Comparison of ENCODE assay signal across 1 cellular context in genomic region chr19:5403968-5404640, GRCh38.
A peak's percentile ranks its signal among the peaks of the same experiment; 100 is the strongest.
TF ChIP-seq lines count a peak whose summit lies in the region.

No MANE protein-coding gene starts in this region.

TF ChIP-seq in HEK293, 187 proteins besides CTCF, POLR2A, EP300 and RAD21 (continued from another document):
- TF ChIP-seq, protein P1, sequence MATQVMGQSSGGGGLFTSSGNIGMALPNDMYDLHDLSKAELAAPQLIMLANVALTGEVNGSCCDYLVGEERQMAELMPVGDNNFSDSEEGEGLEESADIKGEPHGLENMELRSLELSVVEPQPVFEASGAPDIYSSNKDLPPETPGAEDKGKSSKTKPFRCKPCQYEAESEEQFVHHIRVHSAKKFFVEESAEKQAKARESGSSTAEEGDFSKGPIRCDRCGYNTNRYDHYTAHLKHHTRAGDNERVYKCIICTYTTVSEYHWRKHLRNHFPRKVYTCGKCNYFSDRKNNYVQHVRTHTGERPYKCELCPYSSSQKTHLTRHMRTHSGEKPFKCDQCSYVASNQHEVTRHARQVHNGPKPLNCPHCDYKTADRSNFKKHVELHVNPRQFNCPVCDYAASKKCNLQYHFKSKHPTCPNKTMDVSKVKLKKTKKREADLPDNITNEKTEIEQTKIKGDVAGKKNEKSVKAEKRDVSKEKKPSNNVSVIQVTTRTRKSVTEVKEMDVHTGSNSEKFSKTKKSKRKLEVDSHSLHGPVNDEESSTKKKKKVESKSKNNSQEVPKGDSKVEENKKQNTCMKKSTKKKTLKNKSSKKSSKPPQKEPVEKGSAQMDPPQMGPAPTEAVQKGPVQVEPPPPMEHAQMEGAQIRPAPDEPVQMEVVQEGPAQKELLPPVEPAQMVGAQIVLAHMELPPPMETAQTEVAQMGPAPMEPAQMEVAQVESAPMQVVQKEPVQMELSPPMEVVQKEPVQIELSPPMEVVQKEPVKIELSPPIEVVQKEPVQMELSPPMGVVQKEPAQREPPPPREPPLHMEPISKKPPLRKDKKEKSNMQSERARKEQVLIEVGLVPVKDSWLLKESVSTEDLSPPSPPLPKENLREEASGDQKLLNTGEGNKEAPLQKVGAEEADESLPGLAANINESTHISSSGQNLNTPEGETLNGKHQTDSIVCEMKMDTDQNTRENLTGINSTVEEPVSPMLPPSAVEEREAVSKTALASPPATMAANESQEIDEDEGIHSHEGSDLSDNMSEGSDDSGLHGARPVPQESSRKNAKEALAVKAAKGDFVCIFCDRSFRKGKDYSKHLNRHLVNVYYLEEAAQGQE (tag by site-specific recombination; IDR thresholded peaks at IDR 0.05): peak; percentile 100
- TF ChIP-seq ZIC2 (tag by site-specific recombination; IDR thresholded peaks at IDR 0.05) (peak; percentile 32; the same call in 1 of the 2 replicates), ZNF560 (tag by site-specific recombination; IDR thresholded peaks at IDR 0.05; ENCODE audit: borderline replicate concordance) (no peak), GLIS1 (tag by site-specific recombination; IDR thresholded peaks at IDR 0.05) (peak; percentile 36; the same call in 1 of the 2 replicates), ZBTB17 (tag by site-specific recombination; IDR thresholded peaks at IDR 0.05) (peak; percentile 73)
TF ChIP-seq in HEK293: peak in this region for 16.
